ENCODE assay signal across 8 cellular contexts in the genomic region with DNA sequence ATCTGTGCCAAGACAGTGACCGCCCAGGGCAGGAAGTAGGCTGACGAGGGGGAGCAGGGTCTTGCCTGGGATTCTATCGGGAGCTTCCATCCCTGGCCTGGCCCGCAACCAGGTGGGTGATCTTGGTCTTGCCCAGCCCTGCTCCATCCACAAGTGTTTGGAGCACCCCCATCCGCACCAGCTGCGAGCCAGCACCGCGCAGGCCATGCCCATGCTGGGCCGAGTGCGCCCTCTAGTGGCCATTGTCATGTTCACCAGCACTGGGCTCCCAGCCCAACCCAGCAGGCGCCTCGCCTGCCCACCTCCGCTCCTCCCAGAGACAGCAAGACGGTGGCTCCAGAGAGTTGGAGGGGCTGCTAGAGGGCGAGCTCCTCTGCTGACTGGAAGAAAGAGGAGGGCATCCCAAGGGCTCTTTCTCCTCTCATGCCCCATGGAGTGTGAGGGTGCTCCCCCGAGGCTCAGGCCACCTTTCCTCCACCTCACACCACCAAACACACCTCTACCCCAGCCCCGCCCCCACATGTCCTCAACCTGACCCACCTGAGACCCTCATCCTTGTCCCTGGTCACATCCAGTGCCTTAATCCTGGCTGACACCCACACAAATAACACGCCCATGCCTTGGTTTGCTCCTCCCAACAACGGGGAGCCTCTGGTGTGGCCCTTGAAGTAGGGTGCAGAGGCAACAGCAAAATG. TPM values are rescaled to one million over a fixed set of nuclear protein-coding genes. Genes with fewer than 3 reads are reported as not detected.
DNase-seq lines count a peak whose midpoint lies in the region; ATAC-seq and TF ChIP-seq lines count a peak whose summit lies in the region.

No MANE protein-coding gene starts in this region.

- H3K4me3 Mint-ChIP-seq in activated CD4-positive, alpha-beta T cell treated with anti-CD3 and anti-CD28 coated beads for 36 hours: no peak overlapping the region

- H3K36me3 Mint-ChIP-seq in activated CD4-positive, alpha-beta T cell treated with anti-CD3 and anti-CD28 coated beads for 36 hours (ENCODE audit: low read depth): no peaks in the 10 kb centered on the region

- ATAC-seq in GM18858 (IDR thresholded peaks at IDR 0.05; ENCODE audit: unreplicated experiment) (peak; percentile 92), HG03095 (IDR thresholded peaks at IDR 0.05; ENCODE audit: unreplicated experiment) (peak; percentile 89)
- ATAC-seq in activated CD4-positive, alpha-beta T cell treated with anti-CD3 and anti-CD28 coated beads for 36 hours: peak; percentile 100

- H3K4me1 Mint-ChIP-seq in activated CD4-positive, alpha-beta T cell treated with anti-CD3 and anti-CD28 coated beads for 36 hours: no peaks in the 10 kb centered on the region

- POLR2A ChIA-PET in activated CD4-positive, alpha-beta T cell treated with anti-CD3 and anti-CD28 coated beads for 36 hours (lab: Charles Lee): interaction anchor here (0.7 kb wide), 1 partner anchor 110 kb away, joined by 3 read pairs; no protein-coding TSS in a partner anchor

- CTCF ChIA-PET in activated CD4-positive, alpha-beta T cell treated with anti-CD3 and anti-CD28 coated beads for 36 hours (lab: Charles Lee): interaction anchor here (0.6 to 3.5 kb wide), 12 partner anchors 8 to 566 kb away, joined by 3 to 20 read pairs (median 5); a partner anchor contains a TSS

- TF ChIP-seq CTCF in AG09319 (IDR thresholded peaks at IDR 0.05; ENCODE audit: low read depth, low read length): peak; percentile 64

- intact Hi-C loops in activated CD4-positive, alpha-beta T cell treated with anti-CD3 and anti-CD28 coated beads for 36 hours (cut with DNase I, micrococcal nuclease): loop anchor here (1.0 to 5.0 kb wide), 10 partner anchors 36 to 566 kb away; a partner anchor contains a TSS

- DNase-seq in AG09319 (ENCODE audit: extremely low read depth, low read depth): no peak
- DNase-seq in NCI-H345 (lab: John Stamatoyannopoulos, UW): peak; percentile 72
- DNase-seq in activated CD4-positive, alpha-beta T cell treated with anti-CD3 and anti-CD28 coated beads for 36 hours: peak; percentile 89
- DNase-seq in cerebellar cortex (ENCODE audit: low spot score): peak; percentile 73
- peak; percentile 86 for DNase-seq in left kidney (ENCODE audit: low read depth, low spot score)
- DNase-seq in stimulated activated CD4-positive, alpha-beta T cell treated with anti-CD3 and anti-CD28 coated beads, Interleukin-4, amount 100 ng/mL, for 4 hours: peak; percentile 72 to 78

- no peaks in the 10 kb centered on the region for H3K27me3 Mint-ChIP-seq in activated CD4-positive, alpha-beta T cell treated with anti-CD3 and anti-CD28 coated beads for 36 hours

- no peak overlapping the region for H3K27ac Mint-ChIP-seq in activated CD4-positive, alpha-beta T cell treated with anti-CD3 and anti-CD28 coated beads for 36 hours

- H3K9me3 Mint-ChIP-seq in activated CD4-positive, alpha-beta T cell treated with anti-CD3 and anti-CD28 coated beads for 36 hours (ENCODE audit: low read depth): no peaks in the 10 kb centered on the region

RNA-seq across cellular contexts. Expression of a gene that starts 9.8 kb away (rescaled TPM):
- not detected for total RNA-seq in activated CD4-positive, alpha-beta T cell treated with anti-CD3 and anti-CD28 coated beads for 36 hours

RNA-seq across cellular contexts. Expression of a gene that starts 12.9 kb away (rescaled TPM):
- not detected for total RNA-seq in activated CD4-positive, alpha-beta T cell treated with anti-CD3 and anti-CD28 coated beads for 36 hours

RNA-seq across cellular contexts. Expression of a gene that starts 37.3 kb away (rescaled TPM):
- 10 to 100 TPM; 41.9 to 70.0 TPM for total RNA-seq in activated CD4-positive, alpha-beta T cell treated with anti-CD3 and anti-CD28 coated beads for 36 hours
